Comparison of ENCODE assay signal across 1 cellular context in genomic region chr7:29248713-29249382, GRCh38.
A peak's percentile ranks its signal among the peaks of the same experiment; 100 is the strongest.
TF ChIP-seq lines count a peak whose summit lies in the region.

No MANE protein-coding gene starts in this region.

TF ChIP-seq in HepG2, 621 proteins besides CTCF, POLR2A, EP300 and RAD21 (continued from another document and continues in another):
- TF ChIP-seq MAZ (IDR thresholded peaks at IDR 0.05; ENCODE audit: borderline replicate concordance, low read depth, low read length) = no peak
- TF ChIP-seq MAZ (CRISPR knock-in tag; IDR thresholded peaks at IDR 0.05; ENCODE audit: low read depth) = no peak
- TF ChIP-seq NONO (IDR thresholded peaks at IDR 0.05) = no peak
- TF ChIP-seq NONO (CRISPR knock-in tag; conservative IDR thresholded peaks at IDR 0.05) = peak; percentile 82
- peak in 1 of 2 experiments; percentile 45; a peak in 2 of 4 replicates for TF ChIP-seq HMGXB4 (CRISPR knock-in tag; IDR thresholded peaks at IDR 0.05; ENCODE audit: borderline replicate concordance in 1 of 2, low read depth in 1 of 2)
- no peak for TF ChIP-seq RNF219 (CRISPR knock-in tag; IDR thresholded peaks at IDR 0.05)
- TF ChIP-seq, protein P1, sequence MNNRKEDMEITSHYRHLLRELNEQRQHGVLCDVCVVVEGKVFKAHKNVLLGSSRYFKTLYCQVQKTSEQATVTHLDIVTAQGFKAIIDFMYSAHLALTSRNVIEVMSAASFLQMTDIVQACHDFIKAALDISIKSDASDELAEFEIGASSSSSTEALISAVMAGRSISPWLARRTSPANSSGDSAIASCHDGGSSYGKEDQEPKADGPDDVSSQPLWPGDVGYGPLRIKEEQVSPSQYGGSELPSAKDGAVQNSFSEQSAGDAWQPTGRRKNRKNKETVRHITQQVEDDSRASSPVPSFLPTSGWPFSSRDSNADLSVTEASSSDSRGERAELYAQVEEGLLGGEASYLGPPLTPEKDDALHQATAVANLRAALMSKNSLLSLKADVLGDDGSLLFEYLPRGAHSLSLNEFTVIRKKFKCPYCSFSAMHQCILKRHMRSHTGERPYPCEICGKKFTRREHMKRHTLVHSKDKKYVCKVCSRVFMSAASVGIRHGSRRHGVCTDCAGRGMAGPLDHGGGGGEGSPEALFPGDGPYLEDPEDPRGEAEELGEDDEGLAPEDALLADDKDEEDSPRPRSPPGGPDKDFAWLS (CRISPR knock-in tag; IDR thresholded peaks at IDR 0.05; ENCODE audit: borderline replicate concordance) = no peak
- TF ChIP-seq CBFB (CRISPR knock-in tag; IDR thresholded peaks at IDR 0.05) = no peak
- TF ChIP-seq PRDM4 (CRISPR knock-in tag; IDR thresholded peaks at IDR 0.05; ENCODE audit: borderline replicate concordance) = no peak
- TF ChIP-seq ZNF382 (CRISPR knock-in tag; IDR thresholded peaks at IDR 0.05; ENCODE audit: borderline replicate concordance) = no peak
- TF ChIP-seq ZNF10 (CRISPR knock-in tag; IDR thresholded peaks at IDR 0.05; ENCODE audit: borderline replicate concordance, low read depth) = no peak
- TF ChIP-seq ZNF264 (CRISPR knock-in tag; IDR thresholded peaks at IDR 0.05) = peak; percentile 91
- TF ChIP-seq ZNF773 (CRISPR knock-in tag; IDR thresholded peaks at IDR 0.05; ENCODE audit: borderline replicate concordance) = no peak
- peak; percentile 93 for TF ChIP-seq HOMEZ (CRISPR knock-in tag; IDR thresholded peaks at IDR 0.05; ENCODE audit: low read depth)
- no peak for TF ChIP-seq GLI4 (CRISPR knock-in tag; IDR thresholded peaks at IDR 0.05; ENCODE audit: borderline replicate concordance)
- TF ChIP-seq KLF11 (CRISPR knock-in tag; IDR thresholded peaks at IDR 0.05) = no peak
- TF ChIP-seq HMG20A (CRISPR knock-in tag; IDR thresholded peaks at IDR 0.05; ENCODE audit: borderline replicate concordance) = peak; percentile 70; the same call in 1 of the 2 replicates
- TF ChIP-seq ZNF124 (CRISPR knock-in tag; IDR thresholded peaks at IDR 0.05) = peak; percentile 45; the same call in 1 of the 2 replicates
- TF ChIP-seq SRSF1 (optimal IDR thresholded peaks at IDR 0.05; ENCODE audit: low read depth, low read length) = no peak
- no peak for TF ChIP-seq ZNF101 (CRISPR knock-in tag; IDR thresholded peaks at IDR 0.05; ENCODE audit: borderline replicate concordance, low read depth)
- peak; percentile 86 for TF ChIP-seq MIXL1 (CRISPR knock-in tag; IDR thresholded peaks at IDR 0.05)
- no peak for TF ChIP-seq AKAP8 (CRISPR knock-in tag; IDR thresholded peaks at IDR 0.05)
- TF ChIP-seq ZNF746 (CRISPR knock-in tag; IDR thresholded peaks at IDR 0.05) = no peak
- TF ChIP-seq DMTF1 (CRISPR knock-in tag; IDR thresholded peaks at IDR 0.05) = no peak
- TF ChIP-seq FOXA3 (CRISPR knock-in tag; IDR thresholded peaks at IDR 0.05) = peak; percentile 67
- TF ChIP-seq, protein P2, sequence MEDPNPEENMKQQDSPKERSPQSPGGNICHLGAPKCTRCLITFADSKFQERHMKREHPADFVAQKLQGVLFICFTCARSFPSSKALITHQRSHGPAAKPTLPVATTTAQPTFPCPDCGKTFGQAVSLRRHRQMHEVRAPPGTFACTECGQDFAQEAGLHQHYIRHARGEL (CRISPR knock-in tag; IDR thresholded peaks at IDR 0.05) = no peak
- TF ChIP-seq, protein P3, sequence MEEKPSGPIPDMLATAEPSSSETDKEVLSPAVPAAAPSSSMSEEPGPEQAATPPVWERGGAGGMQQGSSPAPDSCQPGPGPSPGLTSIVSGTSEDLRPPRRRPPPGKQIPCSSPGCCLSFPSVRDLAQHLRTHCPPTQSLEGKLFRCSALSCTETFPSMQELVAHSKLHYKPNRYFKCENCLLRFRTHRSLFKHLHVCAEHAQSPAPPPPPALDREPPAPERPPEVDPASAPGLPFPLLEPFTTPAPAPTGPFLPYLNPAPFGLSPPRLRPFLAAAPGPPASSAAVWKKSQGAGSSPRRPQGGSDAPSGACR (CRISPR knock-in tag; IDR thresholded peaks at IDR 0.05) = peak; percentile 65; the same call in 1 of the 2 replicates
- TF ChIP-seq HBP1 (CRISPR knock-in tag; IDR thresholded peaks at IDR 0.05; ENCODE audit: low read depth) = no peak
- no peak for TF ChIP-seq KAT2B (IDR thresholded peaks at IDR 0.05; ENCODE audit: borderline replicate concordance, low read depth, low read length)
- TF ChIP-seq TAF15 (IDR thresholded peaks at IDR 0.05; ENCODE audit: low read depth, low read length, poor library complexity, severe bottlenecking) = no peak
- peak; percentile 41 for TF ChIP-seq ZNF781 (CRISPR knock-in tag; IDR thresholded peaks at IDR 0.05; ENCODE audit: borderline replicate concordance, not compliant biosample characterization)
- TF ChIP-seq ZNF431 (CRISPR knock-in tag; IDR thresholded peaks at IDR 0.05; ENCODE audit: borderline replicate concordance, low read depth) = no peak
- TF ChIP-seq, protein P4, sequence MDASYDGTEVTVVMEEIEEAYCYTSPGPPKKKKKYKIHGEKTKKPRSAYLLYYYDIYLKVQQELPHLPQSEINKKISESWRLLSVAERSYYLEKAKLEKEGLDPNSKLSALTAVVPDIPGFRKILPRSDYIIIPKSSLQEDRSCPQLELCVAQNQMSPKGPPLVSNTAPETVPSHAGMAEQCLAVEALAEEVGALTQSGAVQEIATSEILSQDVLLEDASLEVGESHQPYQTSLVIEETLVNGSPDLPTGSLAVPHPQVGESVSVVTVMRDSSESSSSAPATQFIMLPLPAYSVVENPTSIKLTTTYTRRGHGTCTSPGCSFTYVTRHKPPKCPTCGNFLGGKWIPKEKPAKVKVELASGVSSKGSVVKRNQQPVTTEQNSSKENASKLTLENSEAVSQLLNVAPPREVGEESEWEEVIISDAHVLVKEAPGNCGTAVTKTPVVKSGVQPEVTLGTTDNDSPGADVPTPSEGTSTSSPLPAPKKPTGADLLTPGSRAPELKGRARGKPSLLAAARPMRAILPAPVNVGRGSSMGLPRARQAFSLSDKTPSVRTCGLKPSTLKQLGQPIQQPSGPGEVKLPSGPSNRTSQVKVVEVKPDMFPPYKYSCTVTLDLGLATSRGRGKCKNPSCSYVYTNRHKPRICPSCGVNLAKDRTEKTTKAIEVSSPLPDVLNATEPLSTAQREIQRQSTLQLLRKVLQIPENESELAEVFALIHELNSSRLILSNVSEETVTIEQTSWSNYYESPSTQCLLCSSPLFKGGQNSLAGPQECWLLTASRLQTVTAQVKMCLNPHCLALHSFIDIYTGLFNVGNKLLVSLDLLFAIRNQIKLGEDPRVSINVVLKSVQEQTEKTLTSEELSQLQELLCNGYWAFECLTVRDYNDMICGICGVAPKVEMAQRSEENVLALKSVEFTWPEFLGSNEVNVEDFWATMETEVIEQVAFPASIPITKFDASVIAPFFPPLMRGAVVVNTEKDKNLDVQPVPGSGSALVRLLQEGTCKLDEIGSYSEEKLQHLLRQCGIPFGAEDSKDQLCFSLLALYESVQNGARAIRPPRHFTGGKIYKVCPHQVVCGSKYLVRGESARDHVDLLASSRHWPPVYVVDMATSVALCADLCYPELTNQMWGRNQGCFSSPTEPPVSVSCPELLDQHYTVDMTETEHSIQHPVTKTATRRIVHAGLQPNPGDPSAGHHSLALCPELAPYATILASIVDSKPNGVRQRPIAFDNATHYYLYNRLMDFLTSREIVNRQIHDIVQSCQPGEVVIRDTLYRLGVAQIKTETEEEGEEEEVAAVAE (CRISPR knock-in tag; IDR thresholded peaks at IDR 0.05; ENCODE audit: borderline replicate concordance) = no peak
- TF ChIP-seq ETV5 (CRISPR knock-in tag; IDR thresholded peaks at IDR 0.05; ENCODE audit: borderline replicate concordance) = peak; percentile 95
- TF ChIP-seq CENPX (CRISPR knock-in tag; IDR thresholded peaks at IDR 0.05) = no peak
- no peak for TF ChIP-seq EZH2 (conservative IDR thresholded peaks at IDR 0.05; ENCODE audit: low read depth, low read length)
- peak; percentile 96 for TF ChIP-seq NCOR1 (IDR thresholded peaks at IDR 0.05; ENCODE audit: borderline replicate concordance, low read length)
- TF ChIP-seq ZNF513 (CRISPR knock-in tag; conservative IDR thresholded peaks at IDR 0.05) = no peak
